Comparison of ENCODE assay signal across 32 cellular contexts in the genomic region with DNA sequence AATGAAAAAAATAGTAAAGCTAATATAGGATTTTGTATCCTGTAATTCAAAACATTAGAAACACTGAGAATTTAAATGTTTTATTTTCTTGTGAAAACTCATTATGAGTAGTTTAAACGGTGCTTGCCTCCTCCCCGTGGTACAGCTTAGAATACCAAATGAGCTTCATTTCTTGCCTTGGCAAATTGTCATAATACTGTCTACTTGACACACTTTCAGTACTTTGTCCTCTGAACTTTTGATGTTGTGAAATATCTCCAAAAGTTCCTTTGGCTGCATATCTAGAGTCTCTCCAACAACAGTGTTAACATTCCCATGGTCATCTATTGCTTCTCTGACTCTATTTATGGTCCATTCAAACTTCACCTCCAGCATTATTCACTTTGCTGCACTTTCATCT.
DNase-seq lines count a peak whose midpoint lies in the region; ATAC-seq, FAIRE-seq and TF ChIP-seq lines count a peak whose summit lies in the region.
"Had no signal": no experiment of that assay in that cellular context is flagged by ENCODE, and none has a peak within 500 bp of the region (broad histone marks: within the 10 kb centered on the region; RNA-seq: fewer than 3 reads in every experiment).

No MANE protein-coding gene starts in this region.

- CTCF ChIA-PET in activated CD8-positive, alpha-beta T cell treated with anti-CD3 and anti-CD28 coated beads for 36 hours (lab: Charles Lee), result interaction anchor here (1.6 kb wide), 1 partner anchor 224 kb away, joined by 5 read pairs; no protein-coding TSS in a partner anchor
- CTCF ChIA-PET in activated CD8-positive, alpha-beta T cell treated with anti-CD3 and anti-CD28 coated beads, Interleukin-2, amount 10 ng/mL, durations not matched to agents 7 days and 5 days (lab: Charles Lee), result interaction anchor here (1.1 to 1.8 kb wide), 2 partner anchors 127 to 225 kb away, joined by 3 read pairs; no protein-coding TSS in a partner anchor

- DNase-seq in activated CD8-positive, alpha-beta T cell treated with anti-CD3 and anti-CD28 coated beads for 36 hours, result no peak
- DNase-seq in activated CD8-positive, alpha-beta T cell treated with anti-CD3 and anti-CD28 coated beads, Interleukin-2, amount 10 ng/mL, durations not matched to agents 7 days and 5 days, result no peak
- no peak for DNase-seq in effector memory CD8-positive, alpha-beta T cell
- DNase-seq in left lung (no peak), small intestine (peak; percentile 67), dedifferentiated amniotic fluid mesenchymal stem cell (ENCODE audit: extremely low spot score) (no peak), UCSD-AML1 (lab: John Stamatoyannopoulos, UW; ENCODE audit: unreplicated experiment) (no peak)
- DNase-seq: activated CD4-positive, CD25-positive, alpha-beta regulatory T cell treated with anti-CD3 and anti-CD28 coated beads, Interleukin-2, amount 50 U/mL, for 72 hours; activated T-cell treated with anti-CD3 and anti-CD28 coated beads, Interleukin-2, amount 50 U/mL, for 24 hours; amniotic stem cell; brain microvascular endothelial cell; DMS 273 treated with DMSO at 0.1 percent for 48 hours; effector CD8-positive, alpha-beta T cell; erythroblast; gastrocnemius medialis; KG1; left ventricle myocardium superior; MM.1S; NCI-H1417 treated with DMSO at 0.1 percent for 48 hours; NCI-H2081; NCI-H226; NCI-H774; nephron progenitor cell; stimulated activated CD4-positive, alpha-beta T cell treated with anti-CD3 and anti-CD28 coated beads, Interleukin-1b, Interleukin-23, amount 100 ng/mL, for 48 hours; stimulated activated CD8-positive, alpha-beta memory T cell treated with anti-CD3 and anti-CD28 coated beads, Interleukin-4, amount 100 ng/mL, for 48 hours; stomach; T-cell had no signal

- intact Hi-C loops in activated CD8-positive, alpha-beta T cell treated with anti-CD3 and anti-CD28 coated beads for 36 hours (cut with micrococcal nuclease), result no loop called here
- intact Hi-C loops in left lung (cut with DNase I), result no loop called here

- H3K27ac ChIP-seq in left lung, result no peak overlapping the region
- peak overlapping the region in 1 of 2 donors; percentile 11 for H3K27ac ChIP-seq in small intestine (ENCODE audit: low read depth in 1 of 2, low read length in 1 of 2)
- H3K27ac ChIP-seq: brain microvascular endothelial cell, gastrocnemius medialis, hepatocyte, stomach, tibial nerve had no signal

- no peaks in the 10 kb centered on the region for H3K4me1 ChIP-seq in left lung
- H3K4me1 ChIP-seq in small intestine (ENCODE audit: control insufficient read depth in 2 of 2, insufficient read depth in 1 of 2, low read depth in 1 of 2, low read length in 1 of 2), result no peaks in the 10 kb centered on the region
- H3K4me1 ChIP-seq: stomach, tibial nerve had no signal

- H3K36me3 Mint-ChIP-seq in activated CD8-positive, alpha-beta T cell treated with anti-CD3 and anti-CD28 coated beads for 36 hours (ENCODE audit: low read depth), result peaks cover 40% of the 10 kb centered on the region
- H3K36me3 Mint-ChIP-seq in activated CD8-positive, alpha-beta T cell treated with anti-CD3 and anti-CD28 coated beads, Interleukin-2, amount 10 ng/mL, durations not matched to agents 7 days and 5 days (ENCODE audit: low read depth), result peaks cover 66% of the 10 kb centered on the region
- peaks cover 93% of the 10 kb centered on the region for H3K36me3 Mint-ChIP-seq in effector memory CD8-positive, alpha-beta T cell (ENCODE audit: insufficient read depth)

- H3K27me3 ChIP-seq in left lung, result no peaks in the 10 kb centered on the region
- H3K27me3 ChIP-seq in small intestine (ENCODE audit: control insufficient read depth in 2 of 2, insufficient read depth in 2 of 2, low read length in 2 of 2), result no peaks in the 10 kb centered on the region
- H3K27me3 ChIP-seq: brain microvascular endothelial cell, gastrocnemius medialis, hepatocyte, stomach, tibial nerve had no signal

- POLR2A ChIA-PET in activated CD8-positive, alpha-beta T cell treated with anti-CD3 and anti-CD28 coated beads for 36 hours (lab: Charles Lee), result no interaction called here
- POLR2A ChIA-PET in activated CD8-positive, alpha-beta T cell treated with anti-CD3 and anti-CD28 coated beads, Interleukin-2, amount 10 ng/mL, durations not matched to agents 7 days and 5 days (lab: Charles Lee), result interaction anchor here (1.0 kb wide), 1 partner anchor 12 kb away, joined by 3 read pairs; no protein-coding TSS in a partner anchor

- no peak overlapping the region for H3K4me3 Mint-ChIP-seq in activated CD8-positive, alpha-beta T cell treated with anti-CD3 and anti-CD28 coated beads for 36 hours
- no peak overlapping the region for H3K4me3 Mint-ChIP-seq in activated CD8-positive, alpha-beta T cell treated with anti-CD3 and anti-CD28 coated beads, Interleukin-2, amount 10 ng/mL, durations not matched to agents 7 days and 5 days
- H3K4me3 Mint-ChIP-seq in effector memory CD8-positive, alpha-beta T cell, result peak overlapping the region in 1 of 2 donors; percentile 9
- H3K4me3 Mint-ChIP-seq: activated T-cell treated with anti-CD3 and anti-CD28 coated beads, Interleukin-2, amount 50 U/mL, for 24 hours; nephron progenitor cell; T-cell had no signal

- H3K4me3 ChIP-seq in left lung (no peak overlapping the region), small intestine (ENCODE audit: low read depth in 1 of 2, low read length in 2 of 2) (no peak overlapping the region)
- H3K4me3 ChIP-seq: gastrocnemius medialis, hepatocyte, smooth muscle cell, stomach, tibial nerve had no signal

- H3K36me3 ChIP-seq in left lung (peaks cover 0 to 12% of the 10 kb centered on the region in 2 donors), small intestine (ENCODE audit: control insufficient read depth in 2 of 2, insufficient read depth in 2 of 2, low read length in 2 of 2) (peaks cover 3 to 6% of the 10 kb centered on the region in 2 donors)

- no peaks in the 10 kb centered on the region for H3K9me3 Mint-ChIP-seq in activated CD8-positive, alpha-beta T cell treated with anti-CD3 and anti-CD28 coated beads for 36 hours
- no peaks in the 10 kb centered on the region for H3K9me3 Mint-ChIP-seq in activated CD8-positive, alpha-beta T cell treated with anti-CD3 and anti-CD28 coated beads, Interleukin-2, amount 10 ng/mL, durations not matched to agents 7 days and 5 days (ENCODE audit: insufficient read depth)
- H3K9me3 Mint-ChIP-seq in effector memory CD8-positive, alpha-beta T cell, result no peaks in the 10 kb centered on the region
- H3K9me3 Mint-ChIP-seq: activated T-cell treated with anti-CD3 and anti-CD28 coated beads, Interleukin-2, amount 50 U/mL, for 24 hours; T-cell had no signal

- no peak for ATAC-seq in activated CD8-positive, alpha-beta T cell treated with anti-CD3 and anti-CD28 coated beads for 36 hours
- ATAC-seq in activated CD8-positive, alpha-beta T cell treated with anti-CD3 and anti-CD28 coated beads, Interleukin-2, amount 10 ng/mL, durations not matched to agents 7 days and 5 days, result no peak
- ATAC-seq in effector memory CD8-positive, alpha-beta T cell (replicated peaks), result no peak
- ATAC-seq in left lung (peak; percentile 62), GM18520 (IDR thresholded peaks at IDR 0.05; ENCODE audit: unreplicated experiment) (no peak)
- ATAC-seq: gastrocnemius medialis, left ventricle myocardium superior, T-cell had no signal

- no peaks in the 10 kb centered on the region for H3K27me3 Mint-ChIP-seq in activated CD8-positive, alpha-beta T cell treated with anti-CD3 and anti-CD28 coated beads for 36 hours
- H3K27me3 Mint-ChIP-seq in activated CD8-positive, alpha-beta T cell treated with anti-CD3 and anti-CD28 coated beads, Interleukin-2, amount 10 ng/mL, durations not matched to agents 7 days and 5 days (ENCODE audit: low read depth), result no peaks in the 10 kb centered on the region
- H3K27me3 Mint-ChIP-seq in effector memory CD8-positive, alpha-beta T cell, result no peaks in the 10 kb centered on the region
- H3K27me3 Mint-ChIP-seq: activated T-cell treated with anti-CD3 and anti-CD28 coated beads, Interleukin-2, amount 50 U/mL, for 24 hours; T-cell had no signal

- no peak for FAIRE-seq in small intestine (lab: Jason Lieb, UNC)
- FAIRE-seq: GM12892 had no signal

- WGBS in small intestine, 3 donors, result 37 to 69% (median 49%) methylated on average over 2 of the region's 2 CpGs

- peak overlapping the region; percentile 40 for H3K27ac Mint-ChIP-seq in activated CD8-positive, alpha-beta T cell treated with anti-CD3 and anti-CD28 coated beads for 36 hours
- no peak overlapping the region for H3K27ac Mint-ChIP-seq in activated CD8-positive, alpha-beta T cell treated with anti-CD3 and anti-CD28 coated beads, Interleukin-2, amount 10 ng/mL, durations not matched to agents 7 days and 5 days
- peak overlapping the region; percentile 65 to 71 for H3K27ac Mint-ChIP-seq in effector memory CD8-positive, alpha-beta T cell
- H3K27ac Mint-ChIP-seq: nephron progenitor cell had no signal

- TF ChIP-seq CTCF in activated CD8-positive, alpha-beta T cell treated with anti-CD3 and anti-CD28 coated beads for 36 hours (IDR thresholded peaks at IDR 0.05), result no peak
- TF ChIP-seq CTCF in left lung (IDR thresholded peaks at IDR 0.05), result no peak

- H3K9me3 ChIP-seq in left lung (no peaks in the 10 kb centered on the region), small intestine (ENCODE audit: control insufficient read depth, low read depth) (no peaks in the 10 kb centered on the region)
- H3K9me3 ChIP-seq: gastrocnemius medialis, stomach, tibial nerve had no signal

- H3K4me1 Mint-ChIP-seq in activated CD8-positive, alpha-beta T cell treated with anti-CD3 and anti-CD28 coated beads for 36 hours (ENCODE audit: low read depth), result peaks cover 45% of the 10 kb centered on the region
- peaks cover 5% of the 10 kb centered on the region for H3K4me1 Mint-ChIP-seq in activated CD8-positive, alpha-beta T cell treated with anti-CD3 and anti-CD28 coated beads, Interleukin-2, amount 10 ng/mL, durations not matched to agents 7 days and 5 days (ENCODE audit: low read depth)
- H3K4me1 Mint-ChIP-seq in effector memory CD8-positive, alpha-beta T cell (ENCODE audit: low read depth in 2 of 2), result peaks cover 32 to 38% of the 10 kb centered on the region in 2 donors
- H3K4me1 Mint-ChIP-seq: nephron progenitor cell had no signal
